ENCODE assay signal across 9 cellular contexts in genomic region chr7:104135760-104136558, GRCh38.
"Had no signal": no experiment of that assay in that cellular context is flagged by ENCODE, and none has a peak within 500 bp of the region (broad histone marks: within the 10 kb centered on the region; RNA-seq: fewer than 3 reads in every experiment).

No MANE protein-coding gene starts in this region.

- DNase-seq: activated CD4-positive, alpha-beta T cell treated with anti-CD3 and anti-CD28 coated beads, Interleukin-2, amount 50 U/mL, for 4 hours; activated gamma-delta T cell treated with Interleukin-2 at 50 U/mL for 16 hours; heart left ventricle; mesendoderm; right lobe of liver; T-helper 9 cell; tibial artery had no signal

- ATAC-seq: heart left ventricle, right lobe of liver had no signal

- FAIRE-seq: frontal cortex, urothelium cell line had no signal
